17 cellular contexts compared by ENCODE assay signal in the genomic region with DNA sequence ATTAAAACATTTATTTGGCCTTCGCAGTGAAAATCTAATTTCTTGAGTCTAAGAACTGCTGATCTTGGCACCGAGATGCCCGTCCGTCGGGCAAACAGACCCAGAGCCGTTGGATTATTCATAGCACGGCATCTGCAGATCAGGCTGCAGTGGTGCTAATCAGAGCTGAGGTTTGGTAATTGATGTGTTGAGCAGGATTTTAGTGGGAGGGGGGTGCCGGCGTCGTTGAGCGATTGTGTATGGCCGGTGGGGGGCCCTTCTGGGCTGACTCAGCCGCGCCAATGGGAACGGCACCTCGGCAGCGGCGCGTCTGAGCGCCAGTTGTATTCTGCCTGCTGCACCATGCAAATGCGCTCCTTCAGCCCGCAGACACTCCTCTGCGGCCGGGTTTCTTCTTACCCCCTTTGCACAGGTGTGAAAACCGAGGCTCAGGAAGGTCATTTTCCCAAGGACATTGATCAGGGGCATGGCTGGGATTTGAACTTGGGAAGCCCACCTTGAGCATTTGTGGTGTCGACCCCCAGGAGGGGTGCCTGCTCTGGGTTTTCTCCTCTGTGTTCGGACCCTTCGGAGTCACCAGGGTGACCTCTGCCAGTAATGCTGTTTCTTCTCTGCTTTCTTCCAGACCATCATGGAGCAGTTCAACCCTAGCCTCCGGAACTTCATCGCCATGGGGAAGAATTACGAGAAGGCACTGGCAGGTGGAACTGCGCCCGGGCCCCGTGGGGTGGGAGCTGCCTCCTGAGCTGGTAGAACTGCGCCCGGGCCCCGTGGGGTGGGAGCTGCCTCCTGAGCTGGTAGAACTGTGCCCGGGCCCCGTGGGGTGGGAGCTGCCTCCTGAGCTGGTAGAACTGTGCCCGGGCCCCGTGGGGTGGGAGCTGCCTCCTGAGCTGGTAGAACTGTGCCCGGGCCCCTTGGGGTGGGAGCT. TPM values are rescaled to one million over a fixed set of nuclear protein-coding genes. Genes with fewer than 3 reads are reported as not detected.
A peak's percentile ranks its signal among the peaks of the same experiment; 100 is the strongest.
DNase-seq lines count a peak whose midpoint lies in the region; ATAC-seq, FAIRE-seq and TF ChIP-seq lines count a peak whose summit lies in the region.
"Had no signal": no experiment of that assay in that cellular context is flagged by ENCODE, and none has a peak within 500 bp of the region (broad histone marks: within the 10 kb centered on the region; RNA-seq: fewer than 3 reads in every experiment).

No MANE protein-coding gene starts in this region.

- ATAC-seq in A549 = no peak
- no peak for ATAC-seq in HG03378 (IDR thresholded peaks at IDR 0.05; ENCODE audit: unreplicated experiment)
- ATAC-seq: activated CD4-positive, CD25-positive, alpha-beta regulatory T cell treated with anti-CD3 and anti-CD28 coated beads, Interleukin-2, amount 50 U/mL, for 24 hours; left colon; naive thymus-derived CD4-positive, alpha-beta T cell had no signal

- TF ChIP-seq POLR2A in A549 (IDR thresholded peaks at IDR 0.05; ENCODE audit: low read length) = no peak

- no peaks in the 10 kb centered on the region for H3K27me3 ChIP-seq in HAP-1 (ENCODE audit: low read depth)

- H3K4me3 ChIP-seq in A549 (no peak overlapping the region), HAP-1 (no peak overlapping the region)

- CTCF ChIA-PET in A549 (lab: Yijun Ruan, JAX) = interaction anchor here (0.8 to 37.9 kb wide), 2 partner anchors 17 to 45 kb away, joined by 3 to 880 read pairs; no protein-coding TSS in a partner anchor

- no peak for TF ChIP-seq CTCF in A549 (IDR thresholded peaks at IDR 0.05)

- H3K27ac ChIP-seq in A549 (no peak overlapping the region), caudate nucleus (ENCODE audit: low read depth, low read length) (peak overlapping the region; percentile 62)

- no peaks in the 10 kb centered on the region; the same call in 1 of the 2 replicates for H3K36me3 ChIP-seq in HAP-1 (replicated peaks)

- no peak for TF ChIP-seq RAD21 in A549 (conservative IDR thresholded peaks at IDR 0.05 in 1 of 2, IDR thresholded peaks at IDR 0.05 in 1 of 2)

- H3K4me2 ChIP-seq in A549 = no peak overlapping the region

- DNase-seq in A549 (ENCODE audit: low read depth in 1 of 2, low spot score in 1 of 2) (no peak), NCI-H2227 (lab: John Stamatoyannopoulos, UW; ENCODE audit: unreplicated experiment) (peak; percentile 83), caudate nucleus (lab: John Stamatoyannopoulos, UW) (peak in 12 of 61 donors; percentile 17 to 61 (median 32)), occipital lobe (lab: John Stamatoyannopoulos, UW) (peak; percentile 45), NCI-H524 (lab: John Stamatoyannopoulos, UW) (no peak), HAP-1 (ENCODE audit: low spot score in 2 of 2) (no peak), iPS-NIHi7 (ENCODE audit: extremely low spot score) (no peak)
- DNase-seq: activated CD8-positive, alpha-beta memory T cell treated with anti-CD3 and anti-CD28 coated beads, Interleukin-2, amount 50 U/mL, for 48 hours; activated naive CD4-positive, alpha-beta T cell treated with anti-CD3 and anti-CD28 coated beads, Interleukin-2, amount 10 ng/mL, durations not matched to agents 7 days and 5 days; cerebellar nuclear complex; left colon; naive thymus-derived CD4-positive, alpha-beta T cell; NCI-H345; stimulated activated naive CD4-positive, alpha-beta T cell had no signal

- H3K4me1 ChIP-seq in A549 (peaks cover 13% of the 10 kb centered on the region; the same call in 1 of the 3 replicates), HAP-1 (peaks cover 9% of the 10 kb centered on the region)

- in situ Hi-C loops in HAP-1 (cut with MboI; ENCODE audit: low sequenced_read_pairs) = no loop called here

- no peak for TF ChIP-seq EP300 in A549 (IDR thresholded peaks at IDR 0.05)

- POLR2A ChIA-PET in A549 (lab: Yijun Ruan, JAX) = no interaction called here

- H3K9me3 ChIP-seq in A549 = no peaks in the 10 kb centered on the region
- H3K9me3 ChIP-seq in HAP-1 = no peaks in the 10 kb centered on the region

- no peak for FAIRE-seq in A549 (lab: Jason Lieb, UNC)
- FAIRE-seq: GM18507 had no signal

- 91% methylated on average over 38 of the region's 42 CpGs for WGBS in A549 (ENCODE audit: missing lambda C conversion rate)

TF ChIP-seq in A549, 52 proteins besides CTCF, POLR2A, EP300 and RAD21:
- TF ChIP-seq MAX (IDR thresholded peaks at IDR 0.05) (no peak), ESRRA (IDR thresholded peaks at IDR 0.05; ENCODE audit: borderline replicate concordance, low read length) (peak; percentile 79)

RNA-seq across cellular contexts. Expression of gene BAIAP2, which starts 18.4 kb away (rescaled TPM):
- 7.1 and 8.6 TPM in 2 replicates for polyA plus RNA-seq in A549 (2011; rRNA removed)
- polyA plus RNA-seq in A549 (2012; cell fraction: cytosol; rRNA removed) = 15.7 and 21.3 TPM in 2 replicates
- 44.2 and 62.0 TPM in 2 replicates for polyA plus RNA-seq in A549 (2012; cell fraction: nucleus; rRNA removed)
- polyA plus RNA-seq in A549 (2017; fragmentation: RNase III; extraction: RNeasy Plus Mini Kit Qiagen cat#74134 plus additional on column Dnase treatment) = 23.9 to 30.4 TPM (median 27.5 TPM) in 3 replicates
- 9.4 and 10.6 TPM in 2 replicates for polyA minus RNA-seq in A549 (2011; rRNA and poly(A)+ RNA removed)
- total RNA-seq in occipital lobe = 26.2 TPM

Comparison
In these comparisons a context has a peak if more than half of its experiments do, and no peak if none do; other contexts are left out.
1. DNase-seq: peak in NCI-H2227 (single experiment) and occipital lobe (single experiment); none in A549 (0 of 2), NCI-H524 (0 of 2), HAP-1 (0 of 2) and iPS-NIHi7 (single experiment).